18 cellular contexts compared by ENCODE assay signal in the genomic region with DNA sequence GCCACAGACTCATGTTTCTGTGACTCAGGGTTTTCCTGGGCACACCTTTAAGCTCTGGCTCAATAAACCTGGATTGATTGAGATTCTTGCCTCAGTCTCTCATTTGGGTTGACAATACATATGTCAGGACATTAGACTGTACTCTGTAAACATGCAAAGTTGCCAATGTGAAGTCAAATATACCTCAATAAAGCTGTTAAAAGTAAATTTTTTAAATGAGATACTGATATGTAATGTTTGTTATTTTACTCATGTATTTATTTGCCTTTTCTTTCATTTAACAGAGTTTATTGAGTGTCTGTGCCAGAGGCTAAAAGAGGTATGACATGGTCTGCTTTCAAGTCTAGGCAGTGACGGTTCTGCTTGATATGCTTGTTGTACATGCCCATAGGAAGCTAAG.
"Had no signal": no experiment of that assay in that cellular context is flagged by ENCODE, and none has a peak within 500 bp of the region (broad histone marks: within the 10 kb centered on the region; RNA-seq: fewer than 3 reads in every experiment).

No MANE protein-coding gene starts in this region.

- H3K4me3 Mint-ChIP-seq: activated CD8-positive, alpha-beta T cell treated with anti-CD3 and anti-CD28 coated beads, Interleukin-2, amount 10 ng/mL, durations not matched to agents 7 days and 5 days; activated T-helper 1 cell treated with anti-CD3 and anti-CD28 coated beads, Interleukin-12 subunit alpha, Interleukin-12 subunit beta, Interleukin-2, Interleukin-4 antibody, amounts not matched to agents 30 ng/mL and 10 ng/mL and 1 ng/mL, durations not matched to agents 14 hours and 24 hours and 36 hours; dendritic cell treated with granulocyte-macrophage colony-stimulating factor and Interleukin-4, amounts not matched to agents 40 ng/mL and 50 ng/mL, for 4 days; effector memory CD8-positive, alpha-beta T cell; T-helper 1 cell treated with Interleukin-12 subunit alpha and Interleukin-12 subunit beta and Interleukin-4 antibody, amounts not matched to agents 30 μg/mL and 1 μg/mL, for 36 hours; WTC11 had no signal

- H3K9me3 Mint-ChIP-seq: activated T-helper 1 cell treated with anti-CD3 and anti-CD28 coated beads, Interleukin-12 subunit alpha, Interleukin-12 subunit beta, Interleukin-2, Interleukin-4 antibody, amounts not matched to agents 30 ng/mL and 10 ng/mL and 1 ng/mL, durations not matched to agents 14 hours and 24 hours and 36 hours; dendritic cell treated with granulocyte-macrophage colony-stimulating factor and Interleukin-4, amounts not matched to agents 40 ng/mL and 50 ng/mL, for 4 days; effector memory CD8-positive, alpha-beta T cell; naive thymus-derived CD4-positive, alpha-beta T cell; T-helper 1 cell treated with Interleukin-12 subunit alpha and Interleukin-12 subunit beta and Interleukin-4 antibody, amounts not matched to agents 30 μg/mL and 1 μg/mL, for 36 hours; WTC11 had no signal

- H3K27ac ChIP-seq: lower lobe of right lung, stomach, thoracic aorta, uterus had no signal

- H3K36me3 ChIP-seq: lower lobe of right lung, stomach, thoracic aorta, uterus had no signal

- H3K27me3 ChIP-seq: stomach, uterus had no signal

- H3K27me3 Mint-ChIP-seq: dendritic cell treated with granulocyte-macrophage colony-stimulating factor and Interleukin-4, amounts not matched to agents 40 ng/mL and 50 ng/mL, for 4 days; effector memory CD8-positive, alpha-beta T cell; naive thymus-derived CD4-positive, alpha-beta T cell had no signal

- H3K4me3 ChIP-seq: lower lobe of right lung, stomach, thoracic aorta, uterus had no signal

- H3K4me1 ChIP-seq: uterus had no signal

- DNase-seq: activated CD4-positive, alpha-beta T cell treated with anti-CD3 and anti-CD28 coated beads for 48 hours; activated CD8-positive, alpha-beta memory T cell treated with anti-CD3 and anti-CD28 coated beads, Interleukin-2, amount 50 U/mL, for 48 hours; activated CD8-positive, alpha-beta T cell treated with anti-CD3 and anti-CD28 coated beads, Interleukin-2, amount 10 ng/mL, durations not matched to agents 7 days and 5 days; activated naive CD4-positive, alpha-beta T cell treated with Interleukin-2 at 50 U/mL for 16 hours; cerebellar nuclear complex; effector memory CD8-positive, alpha-beta T cell; foreskin fibroblast; glutamatergic neuron; lower lobe of right lung; naive thymus-derived CD4-positive, alpha-beta T cell; stomach; uterus had no signal

- ATAC-seq: activated CD8-positive, alpha-beta T cell treated with anti-CD3 and anti-CD28 coated beads, Interleukin-2, amount 10 ng/mL, durations not matched to agents 7 days and 5 days; effector memory CD8-positive, alpha-beta T cell; esophagus mucosa; lower lobe of right lung; naive thymus-derived CD4-positive, alpha-beta T cell; WTC11 had no signal

- H3K27ac Mint-ChIP-seq: activated CD8-positive, alpha-beta T cell treated with anti-CD3 and anti-CD28 coated beads, Interleukin-2, amount 10 ng/mL, durations not matched to agents 7 days and 5 days; activated T-helper 1 cell treated with anti-CD3 and anti-CD28 coated beads, Interleukin-12 subunit alpha, Interleukin-12 subunit beta, Interleukin-2, Interleukin-4 antibody, amounts not matched to agents 30 ng/mL and 10 ng/mL and 1 ng/mL, durations not matched to agents 14 hours and 24 hours and 36 hours; dendritic cell treated with granulocyte-macrophage colony-stimulating factor and Interleukin-4, amounts not matched to agents 40 ng/mL and 50 ng/mL, for 4 days; effector memory CD8-positive, alpha-beta T cell; T-helper 1 cell treated with Interleukin-12 subunit alpha and Interleukin-12 subunit beta and Interleukin-4 antibody, amounts not matched to agents 30 μg/mL and 1 μg/mL, for 36 hours; WTC11 had no signal

- H3K36me3 Mint-ChIP-seq: naive thymus-derived CD4-positive, alpha-beta T cell; WTC11 had no signal

- H3K9me3 ChIP-seq: lower lobe of right lung, stomach, thoracic aorta, uterus had no signal
